Comparison of ENCODE assay signal across 8 cellular contexts in genomic region chr4:30717208-30718020, GRCh38. TPM values are rescaled to one million over a fixed set of nuclear protein-coding genes. Genes with fewer than 3 reads are reported as not detected.
DNase-seq lines count a peak whose midpoint lies in the region; ATAC-seq and TF ChIP-seq lines count a peak whose summit lies in the region.

No MANE protein-coding gene starts in this region.

- no peak overlapping the region for H2BK15ac ChIP-seq in IMR-90 (ENCODE audit: low read depth, low read length)

- peak overlapping the region; percentile 15; the same call in 1 of the 2 replicates for H3K4ac ChIP-seq in IMR-90 (ENCODE audit: low read depth, low read length)

- H3K4me1 ChIP-seq in IMR-90 (ENCODE audit: control insufficient read depth, insufficient read depth, low read length) = peaks cover 2% of the 10 kb centered on the region; the same call in 1 of the 2 replicates

- POLR2A ChIA-PET in IMR-90 (lab: Charles Lee; ENCODE audit: unreplicated experiment) (no interaction called here), activated B cell treated with CpG ODN at 0.5 μM for 24 hours (lab: Charles Lee) (no interaction called here)

- 0 out of 2 replicates have a peak overlapping the region, but pooled peaks have one; percentile 25 for H3K18ac ChIP-seq in IMR-90 (ENCODE audit: low read depth, low read length)

- H4K8ac ChIP-seq in IMR-90 (ENCODE audit: low read depth in 2 of 2, low read length in 2 of 2) = peak overlapping the region in 1 of 2 experiments; percentile 47; a peak in 2 of 4 replicates

- CTCF ChIA-PET in IMR-90 (lab: Yijun Ruan, JAX) (interaction anchor here (0.8 kb wide), 1 partner anchor 427 kb away, joined by 4 read pairs; no protein-coding TSS in a partner anchor), activated B cell treated with CpG ODN at 0.5 μM for 24 hours (lab: Charles Lee) (no interaction called here)

- H4K91ac ChIP-seq in IMR-90 (ENCODE audit: insufficient read depth, low read depth, low read length) = no peak overlapping the region

- H3K27me3 Mint-ChIP-seq in activated B cell treated with CpG ODN at 0.5 μM for 24 hours (peaks cover 42% of the 10 kb centered on the region), natural killer cell (ENCODE audit: low read depth in 2 of 2) (peaks cover 29 to 32% of the 10 kb centered on the region in 2 donors)

- no peak overlapping the region for H3K27ac Mint-ChIP-seq in activated B cell treated with CpG ODN at 0.5 μM for 24 hours
- no peak overlapping the region for H3K27ac Mint-ChIP-seq in natural killer cell

- H2BK120ac ChIP-seq in IMR-90 (ENCODE audit: low read depth, low read length) = peak overlapping the region; percentile 30; the same call in 1 of the 2 replicates

- 0 out of 2 replicates have a peak overlapping the region, but pooled peaks have one; percentile 13 for H3K56ac ChIP-seq in IMR-90 (ENCODE audit: extremely low read depth, insufficient read depth, low read length)

- no peaks in the 10 kb centered on the region; the same call in 1 of the 2 replicates for H3K27me3 ChIP-seq in IMR-90 (ENCODE audit: control insufficient read depth, insufficient read depth, low read length)

- dilution Hi-C loops in IMR-90 (cut with HindIII; ENCODE audit: low sequenced_read_pairs, unreplicated experiment) = no loop called here

- H3K9me1 ChIP-seq in IMR-90 (ENCODE audit: insufficient read depth, low read length) = no peaks in the 10 kb centered on the region

- H3K9me3 ChIP-seq in IMR-90 (ENCODE audit: control insufficient read depth, insufficient read depth, low read length) = no peaks in the 10 kb centered on the region

- BruUV-seq in IMR-90 (replicated peaks; lab: Mats Ljungman, UMichigan) = no TSS peak

- ATAC-seq in IMR-90 (ENCODE audit: low read depth) = peak; percentile 10
- no peak for ATAC-seq in activated B cell treated with CpG ODN at 0.5 μM for 24 hours (ENCODE audit: low read depth)
- ATAC-seq in natural killer cell = peak in 2 of 3 donors; percentile 43 to 69

- H3K4me3 ChIP-seq in IMR-90 (ENCODE audit: insufficient read depth, low read depth, low read length) (peak overlapping the region; percentile 78), foreskin fibroblast (ENCODE audit: low read depth in 1 of 2, low read length in 2 of 2) (peak overlapping the region; percentile 63 to 68)

- H3K36me3 Mint-ChIP-seq in activated B cell treated with CpG ODN at 0.5 μM for 24 hours (ENCODE audit: low read depth) = no peaks in the 10 kb centered on the region
- peaks cover 6% of the 10 kb centered on the region for H3K36me3 Mint-ChIP-seq in natural killer cell

- 0% methylated on average over 4 of the region's 55 CpGs; no CpG with 5 or more reads in 1 of the 2 experiments for WGBS in IMR-90 (ENCODE audit: extremely low coverage in 2 of 2, insufficient read length in 1 of 2), 2 experiments

- H3K79me1 ChIP-seq in IMR-90 (ENCODE audit: low read depth in 1 of 2, low read length in 2 of 2) = peaks cover 0 to 8% of the 10 kb centered on the region in 2 experiments; a peak in 2 of 4 replicates

- H3K14ac ChIP-seq in IMR-90 (replicated peaks; ENCODE audit: low read depth, low read length) = no peak overlapping the region

- H4K20me1 ChIP-seq in IMR-90 (ENCODE audit: insufficient read depth, low read length) = peaks cover 8% of the 10 kb centered on the region; the same call in 1 of the 2 replicates

- H3K4me1 Mint-ChIP-seq in activated B cell treated with CpG ODN at 0.5 μM for 24 hours (peaks cover 17% of the 10 kb centered on the region), natural killer cell (peaks cover 26 to 29% of the 10 kb centered on the region in 2 donors)

- peak overlapping the region; percentile 87 for H3K4me2 ChIP-seq in IMR-90 (ENCODE audit: low read depth, low read length)

- peak overlapping the region; percentile 91 for H2AFZ ChIP-seq in IMR-90 (replicated peaks; ENCODE audit: low read length, poor library complexity)

- TF ChIP-seq POLR2A in IMR-90 (IDR thresholded peaks at IDR 0.05; ENCODE audit: low read depth, low read length) = no peak

- peak overlapping the region; percentile 14 for H2BK5ac ChIP-seq in IMR-90 (ENCODE audit: low read depth, low read length, poor library complexity, severe bottlenecking)

- no peak overlapping the region for H4K5ac ChIP-seq in IMR-90 (ENCODE audit: low read depth, low read length)

- in situ Hi-C loops in IMR-90 (cut with MboI; ENCODE audit: low sequenced_read_pairs) = loop anchor here (5.0 kb wide), 1 partner anchor 955 kb away; no protein-coding TSS in a partner anchor

- H3K27ac ChIP-seq in IMR-90 (ENCODE audit: insufficient read depth, low read length) = peak overlapping the region; percentile 61

- intact Hi-C loops in IMR-90 (cut with micrococcal nuclease) = loop anchor here (2.0 to 10.0 kb wide), 5 partner anchors 325 to 1223 kb away; no protein-coding TSS in a partner anchor
- intact Hi-C loops in activated B cell treated with CpG ODN at 0.5 μM for 24 hours (cut with micrococcal nuclease) = no loop called here
- intact Hi-C loops in natural killer cell (cut with micrococcal nuclease) = no loop called here

- no peak overlapping the region for H2AK5ac ChIP-seq in IMR-90 (ENCODE audit: low read depth, low read length)

- DNase-seq in SIG-M5 treated with dmso at 0.1 percent for 504 hours (lab: John Stamatoyannopoulos, UW; ENCODE audit: unreplicated experiment) = peak; percentile 74
- no peak for DNase-seq in SIG-M5 (lab: John Stamatoyannopoulos, UW)
- DNase-seq in IMR-90 = peak; percentile 70
- DNase-seq in activated B cell treated with CpG ODN at 0.5 μM for 24 hours = no peak
- peak; percentile 51 to 78 for DNase-seq in foreskin fibroblast
- DNase-seq in natural killer cell = no peak
- no peak for DNase-seq in mesenteric fat pad (ENCODE audit: low spot score)
- DNase-seq in HPDE6-E6E7 (ENCODE audit: extremely low spot score) = no peak

- H2AK9ac ChIP-seq in IMR-90 (replicated peaks; ENCODE audit: low read depth, low read length, poor library complexity) = peak overlapping the region; percentile 34

- peak overlapping the region; percentile 16; the same call in 1 of the 2 replicates for H3K9ac ChIP-seq in IMR-90 (ENCODE audit: low read depth, low read length)

- no peak overlapping the region for H2BK20ac ChIP-seq in IMR-90 (ENCODE audit: low read depth, low read length)

- no peak overlapping the region for H3K23ac ChIP-seq in IMR-90 (ENCODE audit: low read depth, low read length)

- TF ChIP-seq CTCF in IMR-90 (conservative IDR thresholded peaks at IDR 0.05; ENCODE audit: low read depth, low read length) = no peak
- TF ChIP-seq CTCF in activated B cell treated with CpG ODN at 0.5 μM for 24 hours (IDR thresholded peaks at IDR 0.05) = no peak
- no peak for TF ChIP-seq CTCF in foreskin fibroblast (IDR thresholded peaks at IDR 0.05; ENCODE audit: low read depth, low read length)
- TF ChIP-seq CTCF in natural killer cell (IDR thresholded peaks at IDR 0.05) = no peak

- H3K4me3 Mint-ChIP-seq in activated B cell treated with CpG ODN at 0.5 μM for 24 hours (peak overlapping the region; percentile 38), natural killer cell (peak overlapping the region; percentile 80)

- no peaks in the 10 kb centered on the region for H3K36me3 ChIP-seq in IMR-90 (ENCODE audit: control insufficient read depth, insufficient read depth, low read length)

- TF ChIP-seq RAD21 in IMR-90 (IDR thresholded peaks at IDR 0.05; ENCODE audit: low read length) = no peak

- no peaks in the 10 kb centered on the region for H3K9me3 Mint-ChIP-seq in activated B cell treated with CpG ODN at 0.5 μM for 24 hours
- H3K9me3 Mint-ChIP-seq in natural killer cell = peaks cover 0 to 2% of the 10 kb centered on the region in 2 donors

TF ChIP-seq in IMR-90, 13 proteins besides CTCF, POLR2A, EP300 and RAD21:
- TF ChIP-seq, protein P1, sequence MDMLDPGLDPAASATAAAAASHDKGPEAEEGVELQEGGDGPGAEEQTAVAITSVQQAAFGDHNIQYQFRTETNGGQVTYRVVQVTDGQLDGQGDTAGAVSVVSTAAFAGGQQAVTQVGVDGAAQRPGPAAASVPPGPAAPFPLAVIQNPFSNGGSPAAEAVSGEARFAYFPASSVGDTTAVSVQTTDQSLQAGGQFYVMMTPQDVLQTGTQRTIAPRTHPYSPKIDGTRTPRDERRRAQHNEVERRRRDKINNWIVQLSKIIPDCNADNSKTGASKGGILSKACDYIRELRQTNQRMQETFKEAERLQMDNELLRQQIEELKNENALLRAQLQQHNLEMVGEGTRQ (IDR thresholded peaks at IDR 0.05; ENCODE audit: low read depth, low read length) = no peak
- TF ChIP-seq MAFK (IDR thresholded peaks at IDR 0.05; ENCODE audit: low read depth, low read length) (no peak), SMC3 (IDR thresholded peaks at IDR 0.05; ENCODE audit: low read depth, low read length) (no peak), NFE2L2 (IDR thresholded peaks at IDR 0.05; ENCODE audit: low read depth, low read length) (no peak), FOS (IDR thresholded peaks at IDR 0.05; ENCODE audit: low read depth, low read length) (no peak), CHD1 (IDR thresholded peaks at IDR 0.05; ENCODE audit: low read depth, low read length) (0 out of 2 replicates have a peak, but pooled peaks have one; percentile 24), BHLHE40 (IDR thresholded peaks at IDR 0.05; ENCODE audit: low read depth, low read length) (no peak), CEBPB (IDR thresholded peaks at IDR 0.05; ENCODE audit: low read depth, low read length) (no peak)
TF ChIP-seq in IMR-90: peak in this region for 1.

RNA-seq across cellular contexts. Expression of gene PCDH7, which starts 2.8 kb away (rescaled TPM):
- total RNA-seq in IMR-90 (2012; rRNA removed) (42.8 and 44.1 TPM in 2 replicates), activated B cell treated with CpG ODN at 0.5 μM for 24 hours (not detected in 2 replicates), natural killer cell (not detected), mesenteric fat pad (0.93 TPM)
- polyA plus RNA-seq in IMR-90 (2012; rRNA removed) = 26.5 and 27.8 TPM in 2 replicates
- polyA plus RNA-seq in IMR-90 (2012; cell fraction: cytosol; rRNA removed) = 11.3 and 18.3 TPM in 2 replicates
- polyA plus RNA-seq in IMR-90 (2012; cell fraction: nucleus; rRNA removed; ENCODE audit: low replicate concordance) = 12.4 and 13.8 TPM in 2 replicates

Comparison
In these comparisons a context has a peak if more than half of its experiments do, and no peak if none do; other contexts are left out.
1. DNase-seq: peak in SIG-M5 treated with dmso at 0.1 percent for 504 hours (single experiment), IMR-90 (single experiment) and foreskin fibroblast (2 of 2); none in SIG-M5 (single experiment), activated B cell treated with CpG ODN at 0.5 μM for 24 hours (single experiment), natural killer cell (single experiment), mesenteric fat pad (single experiment) and HPDE6-E6E7 (single experiment).
2. RNA of gene PCDH7, which starts 2.8 kb away (total RNA-seq): 42.8 to 44.1 TPM in IMR-90; 0.93 TPM in mesenteric fat pad (single experiment), not detected in activated B cell treated with CpG ODN at 0.5 μM for 24 hours and not detected in natural killer cell; every median in the first group is over 10 times any median in the second.